In genomic region chr7:135147341-135147898, GRCh38 we compare ENCODE assay signal across 8 cellular contexts. TPM values are rescaled to one million over a fixed set of nuclear protein-coding genes. Genes with fewer than 3 reads are reported as not detected.
DNase-seq lines count a peak whose midpoint lies in the region; ATAC-seq and TF ChIP-seq lines count a peak whose summit lies in the region.

No MANE protein-coding gene starts in this region.

- peaks cover 8% of the 10 kb centered on the region for H3K36me3 Mint-ChIP-seq in IgD-negative memory B cell

- TF ChIP-seq CTCF in cardiac fibroblast (IDR thresholded peaks at IDR 0.05; ENCODE audit: low read depth, low read length) (no peak), mucosa of descending colon (IDR thresholded peaks at IDR 0.05) (no peak), foreskin keratinocyte (conservative IDR thresholded peaks at IDR 0.05) (no peak)

- no peak overlapping the region for H3K27ac ChIP-seq in foreskin keratinocyte

- no peaks in the 10 kb centered on the region for H3K27me3 Mint-ChIP-seq in IgD-negative memory B cell

- H3K4me3 ChIP-seq in cardiac fibroblast (replicated peaks in 1 of 2; ENCODE audit: low read depth in 2 of 2, low read length in 2 of 2), result peak overlapping the region in 1 of 2 donors; percentile 58
- H3K4me3 ChIP-seq in mucosa of descending colon, result no peak overlapping the region

- H3K9me3 ChIP-seq in mucosa of descending colon, result no peaks in the 10 kb centered on the region

- peaks cover under 1% of the 10 kb centered on the region for H3K27me3 ChIP-seq in foreskin keratinocyte

- ATAC-seq in GM18907 (IDR thresholded peaks at IDR 0.05; ENCODE audit: unreplicated experiment) (peak; percentile 18), mucosa of descending colon (peak; percentile 37), GM18861 (IDR thresholded peaks at IDR 0.05; ENCODE audit: unreplicated experiment) (no peak), foreskin keratinocyte (no peak)

- intact Hi-C loops in mucosa of descending colon (cut with DNase I, micrococcal nuclease) (no loop called here), head of caudate nucleus (cut with DNase I) (no loop called here)

- no peaks in the 10 kb centered on the region for H3K9me3 Mint-ChIP-seq in IgD-negative memory B cell

- DNase-seq in cardiac fibroblast (ENCODE audit: low read depth in 2 of 2), result peak; percentile 63 to 65
- peak in 1 of 3 donors; percentile 36 for DNase-seq in mucosa of descending colon
- DNase-seq in COLO668 (lab: John Stamatoyannopoulos, UW; ENCODE audit: unreplicated experiment), result no peak
- no peak for DNase-seq in head of caudate nucleus
- no peak for DNase-seq in foreskin keratinocyte

- peaks cover 26 to 56% (median 34%) of the 10 kb centered on the region in 3 donors for H3K4me1 Mint-ChIP-seq in IgD-negative memory B cell

- H3K36me3 ChIP-seq in mucosa of descending colon (ENCODE audit: low read depth), result no peaks in the 10 kb centered on the region

- H3K4me3 Mint-ChIP-seq in IgD-negative memory B cell, result peak overlapping the region; percentile 83 to 97 (median 94)

- H3K27ac Mint-ChIP-seq in IgD-negative memory B cell, result peak overlapping the region; percentile 80 to 98 (median 98)

- no peaks in the 10 kb centered on the region for H3K4me1 ChIP-seq in mucosa of descending colon (ENCODE audit: low read depth)
- H3K4me1 ChIP-seq in foreskin keratinocyte, result no peaks in the 10 kb centered on the region

RNA-seq across cellular contexts. Expression of gene TMEM140, which starts 0.5 kb away (rescaled TPM):
- polyA plus RNA-seq in IgD-negative memory B cell (34.7 TPM), foreskin keratinocyte (0.04 TPM in 1 of 2 replicates, not detected in the other)
- total RNA-seq in mucosa of descending colon (10 to 100 TPM; 14.7 to 30.1 (median 20.9) TPM), foreskin keratinocyte (0.07 TPM in 1 of 2 replicates, not detected in the other)

RNA-seq across cellular contexts. Expression of gene CYREN, which starts 23.1 kb away (rescaled TPM):
- polyA plus RNA-seq in IgD-negative memory B cell (39.5 TPM), foreskin keratinocyte (46.6 and 53.0 TPM in 2 replicates)
- total RNA-seq in mucosa of descending colon (10 to 100 TPM; 34.4 to 42.0 (median 41.2) TPM), foreskin keratinocyte (59.5 and 67.1 TPM in 2 replicates)

Comparison
In these comparisons a context has a peak if more than half of its experiments do, and no peak if none do; other contexts are left out.
1. ATAC-seq: peak in GM18907 (single experiment) and mucosa of descending colon (single experiment); none in GM18861 (single experiment) and foreskin keratinocyte (single experiment).
2. DNase-seq: peak in cardiac fibroblast (2 of 2); none in COLO668 (single experiment), head of caudate nucleus (0 of 42) and foreskin keratinocyte (0 of 2).
3. RNA of gene TMEM140, which starts 0.5 kb away (total RNA-seq): 14.7 to 30.1 TPM in mucosa of descending colon; 0.07 TPM in foreskin keratinocyte; every median in the first group is over 10 times any median in the second.